Comparison of ENCODE assay signal across 1 cellular context in genomic region chr17:10716218-10716617, GRCh38.
TF ChIP-seq lines count a peak whose summit lies in the region.

No MANE protein-coding gene starts in this region.

TF ChIP-seq in HEK293, 187 proteins besides CTCF, POLR2A, EP300 and RAD21 (continued from another document):
- no peak for TF ChIP-seq ZBTB20 (tag by site-specific recombination; IDR thresholded peaks at IDR 0.05)
